28 cellular contexts compared by ENCODE assay signal in the genomic region with DNA sequence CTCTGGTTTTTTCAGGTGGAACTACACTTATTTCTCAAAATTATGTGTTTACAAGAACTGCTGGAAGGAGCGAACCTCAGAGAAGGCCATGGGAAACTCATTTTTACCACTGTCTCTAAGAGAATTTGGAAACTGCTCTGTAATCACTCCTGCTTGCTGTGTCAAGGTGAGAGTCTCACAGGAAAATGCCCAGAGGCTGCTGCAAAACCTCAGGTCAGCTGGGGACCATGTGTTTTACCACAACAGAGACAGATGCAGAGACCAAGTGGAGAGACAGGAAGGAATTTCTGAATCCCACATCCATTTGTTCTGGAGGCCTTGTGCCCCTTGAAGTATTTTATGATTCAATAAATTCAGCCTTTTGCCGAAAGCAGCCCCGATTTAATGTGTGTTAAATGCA.
"Had no signal": no experiment of that assay in that cellular context is flagged by ENCODE, and none has a peak within 500 bp of the region (broad histone marks: within the 10 kb centered on the region; RNA-seq: fewer than 3 reads in every experiment).

No MANE protein-coding gene starts in this region.

- H3K27ac Mint-ChIP-seq: dendritic cell treated with granulocyte-macrophage colony-stimulating factor and Interleukin-4, amounts not matched to agents 40 ng/mL and 50 ng/mL, for 4 days; endodermal cell; naive thymus-derived CD4-positive, alpha-beta T cell; nephron; neural progenitor cell; stimulated activated effector memory CD8-positive, alpha-beta T cell treated with anti-CD3 and anti-CD28 coated beads, Interleukin-12 subunit alpha, Interleukin-12 subunit beta, amount 100 ng/mL, for 72 hours had no signal

- H3K79me2 ChIP-seq: parathyroid adenoma had no signal

- H3K27me3 Mint-ChIP-seq: dendritic cell treated with granulocyte-macrophage colony-stimulating factor and Interleukin-4, amounts not matched to agents 40 ng/mL and 50 ng/mL, for 4 days; naive thymus-derived CD4-positive, alpha-beta T cell had no signal

- H3K4me1 Mint-ChIP-seq: naive thymus-derived CD4-positive, alpha-beta T cell; nephron; neural progenitor cell; stimulated activated effector memory CD8-positive, alpha-beta T cell treated with anti-CD3 and anti-CD28 coated beads, Interleukin-12 subunit alpha, Interleukin-12 subunit beta, amount 100 ng/mL, for 72 hours had no signal

- DNase-seq: colonic mucosa; effector CD8-positive, alpha-beta T cell; endodermal cell; foreskin keratinocyte; heart right ventricle; hippocampal formation; left ventricle myocardium superior; lower lobe of right lung; mucosa of descending colon; naive thymus-derived CD4-positive, alpha-beta T cell; right cardiac atrium; sigmoid colon; stimulated activated CD4-positive, alpha-beta T cell treated with anti-CD3 and anti-CD28 coated beads, Interleukin-2, amount 100 ng/mL, for 24 hours; stimulated activated CD4-positive, alpha-beta T cell treated with anti-CD3 and anti-CD28 coated beads, Interleukin-4, amount 100 ng/mL, for 24 hours; stimulated activated naive CD4-positive, alpha-beta T cell treated with Interleukin-2 at 50 U/mL for 16 hours; stomach; thyroid gland; trophoblast cell had no signal

- H3K4me2 ChIP-seq: neural progenitor cell had no signal

- H3K4me1 ChIP-seq: colonic mucosa, foreskin keratinocyte, gastroesophageal sphincter, lower lobe of right lung, neural progenitor cell, parathyroid adenoma, prostate gland, sigmoid colon, stomach, thyroid gland, vagina had no signal

- H3K27ac ChIP-seq: colonic mucosa, epithelial cell of prostate, foreskin keratinocyte, gastroesophageal sphincter, heart right ventricle, lower lobe of right lung, neural progenitor cell, parathyroid adenoma, prostate gland, sigmoid colon, stomach, thyroid gland, vagina had no signal

- H3K36me3 Mint-ChIP-seq: stimulated activated effector memory CD8-positive, alpha-beta T cell treated with anti-CD3 and anti-CD28 coated beads, Interleukin-12 subunit alpha, Interleukin-12 subunit beta, amount 100 ng/mL, for 72 hours had no signal

- H3K4me3 Mint-ChIP-seq: dendritic cell treated with granulocyte-macrophage colony-stimulating factor and Interleukin-4, amounts not matched to agents 40 ng/mL and 50 ng/mL, for 4 days; endodermal cell; naive thymus-derived CD4-positive, alpha-beta T cell; nephron; neural progenitor cell; stimulated activated effector memory CD8-positive, alpha-beta T cell treated with anti-CD3 and anti-CD28 coated beads, Interleukin-12 subunit alpha, Interleukin-12 subunit beta, amount 100 ng/mL, for 72 hours had no signal

- H3K36me3 ChIP-seq: colonic mucosa, gastroesophageal sphincter, heart right ventricle, lower lobe of right lung, neural progenitor cell, prostate gland, sigmoid colon, stomach, thyroid gland, vagina had no signal

- H3K9me3 Mint-ChIP-seq: nephron had no signal

- H3K9ac ChIP-seq: neural progenitor cell, parathyroid adenoma had no signal

- H3K4me3 ChIP-seq: colonic mucosa, gastroesophageal sphincter, heart right ventricle, lower lobe of right lung, mucosa of descending colon, neural progenitor cell, prostate gland, sigmoid colon, stomach, thyroid gland, vagina had no signal

- ATAC-seq: esophagus mucosa; foreskin keratinocyte; gastroesophageal sphincter; heart right ventricle; left ventricle myocardium superior; lower lobe of right lung; mucosa of descending colon; naive thymus-derived CD4-positive, alpha-beta T cell; right cardiac atrium; stimulated activated effector memory CD8-positive, alpha-beta T cell treated with anti-CD3 and anti-CD28 coated beads, Interleukin-12 subunit alpha, Interleukin-12 subunit beta, amount 100 ng/mL, for 72 hours had no signal

- H3K27me3 ChIP-seq: colonic mucosa, foreskin keratinocyte, gastroesophageal sphincter, heart right ventricle, neural progenitor cell, sigmoid colon, stomach, thyroid gland, vagina had no signal

- H3K9me3 ChIP-seq: colonic mucosa, gastroesophageal sphincter, lower lobe of right lung, mucosa of descending colon, prostate gland, sigmoid colon, thyroid gland, vagina had no signal
